33 cellular contexts compared by ENCODE assay signal in genomic region chr10:129223363-129223762, GRCh38.
"Had no signal": no experiment of that assay in that cellular context is flagged by ENCODE, and none has a peak within 500 bp of the region (broad histone marks: within the 10 kb centered on the region; RNA-seq: fewer than 3 reads in every experiment).

No MANE protein-coding gene starts in this region.

- DNase-seq: activated B cell treated with CpG ODN at 0.5 μM for 24 hours; activated CD4-positive, alpha-beta T cell treated with anti-CD3 and anti-CD28 coated beads for 4 hours; activated CD4-positive, alpha-beta T cell treated with anti-CD3 and anti-CD28 coated beads, Interleukin-2, amount 50 U/mL, for 4 hours; activated CD4-positive, CD25-positive, alpha-beta regulatory T cell treated with anti-CD3 and anti-CD28 coated beads, Interleukin-2, amount 50 U/mL, for 72 hours; activated CD8-positive, alpha-beta T cell treated with anti-CD3 and anti-CD28 coated beads, Interleukin-2, amount 10 ng/mL, durations not matched to agents 7 days and 5 days; activated effector memory CD4-positive, alpha-beta T cell treated with Interleukin-2 at 50 U/mL for 16 hours; activated naive CD8-positive, alpha-beta T cell treated with anti-CD3 and anti-CD28 coated beads, Interleukin-2, amount 10 ng/mL, durations not matched to agents 7 days and 5 days; activated T-cell treated with anti-CD3 and anti-CD28 coated beads, Interleukin-2, amount 50 U/mL, for 24 hours; amygdala; colonic mucosa; Kasumi-1; KG1; MM.1S; MV-4-11; NCI-H1092; NCI-H1436 treated with DMSO at 0.1 percent for 48 hours; NCI-H1694 treated with DMSO at 0.1 percent for 48 hours; NCI-H2029; NCI-H510A; NCI-H526; NCI-H748 treated with DMSO at 0.1 percent for 48 hours; NK-92 treated with Interleukin-12 subunit alpha and Interleukin-12 subunit beta, amount 100 ng/mL, for 24 hours; PC-3; Right ventricle myocardium superior; SW 1271; T-helper 1 cell; T-helper 2 cell; T-helper 9 cell had no signal

- H3K27me3 ChIP-seq: ascending aorta, cardiac muscle cell, colonic mucosa had no signal

- H3K27ac ChIP-seq: ascending aorta, cardiac muscle cell, colonic mucosa, VCaP had no signal

- ATAC-seq: activated CD8-positive, alpha-beta T cell treated with anti-CD3 and anti-CD28 coated beads, Interleukin-2, amount 10 ng/mL, durations not matched to agents 7 days and 5 days; PC-3 had no signal

- H3K36me3 ChIP-seq: ascending aorta, cardiac muscle cell, colonic mucosa had no signal

- H3K9me3 ChIP-seq: ascending aorta, colonic mucosa had no signal

- H3K27me3 Mint-ChIP-seq: activated B cell treated with CpG ODN at 0.5 μM for 24 hours; activated T-cell treated with anti-CD3 and anti-CD28 coated beads, Interleukin-2, amount 50 U/mL, for 24 hours had no signal

- H3K9me3 Mint-ChIP-seq: activated B cell treated with CpG ODN at 0.5 μM for 24 hours; central memory CD8-positive, alpha-beta T cell had no signal

- H3K4me1 Mint-ChIP-seq: activated B cell treated with CpG ODN at 0.5 μM for 24 hours; activated naive CD8-positive, alpha-beta T cell treated with anti-CD3 and anti-CD28 coated beads, Interleukin-2, amount 10 ng/mL, durations not matched to agents 7 days and 5 days; central memory CD8-positive, alpha-beta T cell had no signal

- FAIRE-seq: RCC 7860 had no signal

- H3K27ac Mint-ChIP-seq: activated B cell treated with CpG ODN at 0.5 μM for 24 hours; activated CD8-positive, alpha-beta T cell treated with anti-CD3 and anti-CD28 coated beads, Interleukin-2, amount 10 ng/mL, durations not matched to agents 7 days and 5 days; activated naive CD8-positive, alpha-beta T cell treated with anti-CD3 and anti-CD28 coated beads, Interleukin-2, amount 10 ng/mL, durations not matched to agents 7 days and 5 days; activated T-cell treated with anti-CD3 and anti-CD28 coated beads, Interleukin-2, amount 50 U/mL, for 24 hours had no signal

- H3K4me1 ChIP-seq: ascending aorta, colonic mucosa had no signal

- H3K4me3 ChIP-seq: ascending aorta, cardiac muscle cell, colonic mucosa had no signal

- H3K4me3 Mint-ChIP-seq: activated B cell treated with CpG ODN at 0.5 μM for 24 hours; activated CD8-positive, alpha-beta T cell treated with anti-CD3 and anti-CD28 coated beads, Interleukin-2, amount 10 ng/mL, durations not matched to agents 7 days and 5 days; activated naive CD8-positive, alpha-beta T cell treated with anti-CD3 and anti-CD28 coated beads, Interleukin-2, amount 10 ng/mL, durations not matched to agents 7 days and 5 days; activated T-cell treated with anti-CD3 and anti-CD28 coated beads, Interleukin-2, amount 50 U/mL, for 24 hours; central memory CD8-positive, alpha-beta T cell had no signal
